ENCODE assay signal across 1 cellular context in genomic region chr5:173887610-173888472, GRCh38.
A peak's percentile ranks its signal among the peaks of the same experiment; 100 is the strongest.
TF ChIP-seq lines count a peak whose summit lies in the region.

TSS of gene CPEB4 (plus strand) at chr5:173888349. CDS start at chr5:173889734, 1,385 bp downstream.

TF ChIP-seq in GM23338, 12 proteins besides CTCF, POLR2A, EP300 and RAD21 (continued from another document):
- no peak for TF ChIP-seq REST (IDR thresholded peaks at IDR 0.05; ENCODE audit: unreplicated experiment)
- no peak for TF ChIP-seq NANOG (IDR thresholded peaks at IDR 0.05; ENCODE audit: borderline replicate concordance)
- no peak for TF ChIP-seq EZH2phosphoT487 (IDR thresholded peaks at IDR 0.05; ENCODE audit: unreplicated experiment)
- TF ChIP-seq, protein P1, sequence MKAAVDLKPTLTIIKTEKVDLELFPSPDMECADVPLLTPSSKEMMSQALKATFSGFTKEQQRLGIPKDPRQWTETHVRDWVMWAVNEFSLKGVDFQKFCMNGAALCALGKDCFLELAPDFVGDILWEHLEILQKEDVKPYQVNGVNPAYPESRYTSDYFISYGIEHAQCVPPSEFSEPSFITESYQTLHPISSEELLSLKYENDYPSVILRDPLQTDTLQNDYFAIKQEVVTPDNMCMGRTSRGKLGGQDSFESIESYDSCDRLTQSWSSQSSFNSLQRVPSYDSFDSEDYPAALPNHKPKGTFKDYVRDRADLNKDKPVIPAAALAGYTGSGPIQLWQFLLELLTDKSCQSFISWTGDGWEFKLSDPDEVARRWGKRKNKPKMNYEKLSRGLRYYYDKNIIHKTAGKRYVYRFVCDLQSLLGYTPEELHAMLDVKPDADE (IDR thresholded peaks at IDR 0.05): peak; percentile 85
- peak; percentile 57 for TF ChIP-seq POLR2AphosphoS5 (IDR thresholded peaks at IDR 0.05; ENCODE audit: low read depth)
- TF ChIP-seq EZH2 (IDR thresholded peaks at IDR 0.05; ENCODE audit: low read depth, unreplicated experiment): no peak
